Comparison of ENCODE assay signal across 26 cellular contexts in genomic region chr6:157928428-157928827, GRCh38. TPM values are rescaled to one million over a fixed set of nuclear protein-coding genes. Genes with fewer than 3 reads are reported as not detected.
DNase-seq lines count a peak whose midpoint lies in the region; ATAC-seq, FAIRE-seq and TF ChIP-seq lines count a peak whose summit lies in the region.
"Had no signal": no experiment of that assay in that cellular context is flagged by ENCODE, and none has a peak within 500 bp of the region (broad histone marks: within the 10 kb centered on the region; RNA-seq: fewer than 3 reads in every experiment).

No MANE protein-coding gene starts in this region.

- H2BK120ac ChIP-seq in H1 (replicated peaks; ENCODE audit: low read depth, low read length): no peak overlapping the region
- H2BK120ac ChIP-seq in neuronal stem cell (ENCODE audit: low read depth, low read length): no peak overlapping the region

- no peak overlapping the region for H3K27ac Mint-ChIP-seq in CD14-positive monocyte
- H3K27ac Mint-ChIP-seq: activated naive CD4-positive, alpha-beta T cell treated with anti-CD3 and anti-CD28 coated beads for 36 hours; activated T-cell treated with anti-CD3 and anti-CD28 coated beads, Interleukin-2, amount 50 U/mL, for 72 hours; B cell had no signal

- intact Hi-C loops in CD14-positive monocyte (cut with micrococcal nuclease): no loop called here

- H3K4me1 Mint-ChIP-seq in CD14-positive monocyte: peaks cover 5% of the 10 kb centered on the region
- H3K4me1 Mint-ChIP-seq: B cell had no signal

- DNase-seq in CD14-positive monocyte (ENCODE audit: low spot score) (peak; percentile 51), MV-4-11 (lab: John Stamatoyannopoulos, UW) (peak; percentile 70), H1 (ENCODE audit: low read depth in 1 of 2, low spot score in 2 of 2) (no peak), neuronal stem cell (ENCODE audit: low spot score) (no peak), HTR-8/SVneo (ENCODE audit: insufficient read length, low spot score) (no peak), H7 (no peak)
- DNase-seq: activated CD4-positive, alpha-beta T cell treated with anti-CD3 and anti-CD28 coated beads, Interleukin-2, amount 50 U/mL, for 48 hours; activated CD4-positive, CD25-positive, alpha-beta regulatory T cell treated with anti-CD3 and anti-CD28 coated beads, Interleukin-2, amount 50 U/mL, for 72 hours; activated naive CD4-positive, alpha-beta T cell treated with anti-CD3 and anti-CD28 coated beads for 36 hours; activated T-cell treated with anti-CD3 and anti-CD28 coated beads, Interleukin-2, amount 50 U/mL, for 72 hours; COR-L47; DMS53; left cardiac atrium; mucosa of descending colon; NCI-H1092 treated with DMSO at 0.1 percent for 48 hours; NCI-H187 treated with DMSO at 0.1 percent for 48 hours; NCI-H526 treated with DMSO at 0.1 percent for 48 hours; NK-92 treated with Interleukin-12 subunit alpha and Interleukin-12 subunit beta, amount 100 ng/mL, for 24 hours; pancreas; PC-3; stimulated activated naive CD4-positive, alpha-beta T cell; testis had no signal

- no peak overlapping the region for H2BK20ac ChIP-seq in H1 (ENCODE audit: low read length)

- H3K4me1 ChIP-seq in H1 (replicated peaks in 1 of 4; ENCODE audit: control insufficient read depth in 3 of 4, insufficient read depth in 4 of 4, low read length in 3 of 4) (peaks cover 0 to 8% (median 3%) of the 10 kb centered on the region in 4 experiments; a peak in 3 of 7 replicates), neuronal stem cell (ENCODE audit: control insufficient read depth in 2 of 2, insufficient read depth in 1 of 2, low read depth in 1 of 2, low read length in 2 of 2) (peaks cover 0 to 9% of the 10 kb centered on the region in 2 donors)
- H3K4me1 ChIP-seq: pancreas, testis had no signal

- H3K36me3 ChIP-seq in H1 (ENCODE audit: control insufficient read depth in 2 of 4, insufficient read depth in 4 of 4, low read length in 3 of 4): peaks cover 0 to 39% (median 26%) of the 10 kb centered on the region in 4 experiments; a peak in 7 of 8 replicates
- peaks cover 20 to 76% of the 10 kb centered on the region in 2 donors for H3K36me3 ChIP-seq in neuronal stem cell (replicated peaks in 1 of 2; ENCODE audit: control insufficient read depth in 2 of 2, insufficient read depth in 2 of 2, low read length in 2 of 2)
- peaks cover 19% of the 10 kb centered on the region for H3K36me3 ChIP-seq in H7 (replicated peaks; ENCODE audit: control insufficient read depth, insufficient read depth, low read length)

- TF ChIP-seq CTCF in CD14-positive monocyte (IDR thresholded peaks at IDR 0.05): no peak
- TF ChIP-seq CTCF in H1 (IDR thresholded peaks at IDR 0.05; ENCODE audit: control extremely low read depth in 1 of 3, insufficient read depth in 1 of 3, low read depth in 1 of 3, low read length in 3 of 3): no peak

- H3K14ac ChIP-seq in H1 (ENCODE audit: insufficient read length): no peak overlapping the region
- no peak overlapping the region for H3K14ac ChIP-seq in neuronal stem cell (ENCODE audit: low read length)

- no peak overlapping the region for H4K8ac ChIP-seq in H1 (ENCODE audit: extremely low read depth, insufficient read depth, low read length)
- H4K8ac ChIP-seq in neuronal stem cell (ENCODE audit: low read depth, low read length): peak overlapping the region; percentile 85

- 0 out of 2 replicates have a peak overlapping the region, but pooled peaks have one; percentile 32 for H2BK5ac ChIP-seq in H1 (ENCODE audit: low read depth, low read length)
- no peak overlapping the region for H2BK5ac ChIP-seq in neuronal stem cell (ENCODE audit: low read length)

- H3K4me3 ChIP-seq in H1 (ENCODE audit: extremely low read depth in 1 of 4, insufficient read depth in 2 of 4, low read depth in 3 of 4, low read length in 4 of 4) (no peak overlapping the region), neuronal stem cell (ENCODE audit: low read length in 2 of 2) (peak overlapping the region in 1 of 2 donors; percentile 31), H7 (ENCODE audit: insufficient read depth, low read depth, low read length) (no peak overlapping the region)
- H3K4me3 ChIP-seq: mucosa of descending colon, pancreas, skin epidermis, testis had no signal

- no peak overlapping the region for H2BK15ac ChIP-seq in H1 (ENCODE audit: low read length)
- H2BK15ac ChIP-seq in neuronal stem cell (ENCODE audit: low read length): no peak overlapping the region

- H3K79me1 ChIP-seq in H1 (ENCODE audit: low read depth, low read length) (no peaks in the 10 kb centered on the region), neuronal stem cell (ENCODE audit: low read depth, low read length) (no peaks in the 10 kb centered on the region)

- H4K5ac ChIP-seq in H1 (ENCODE audit: insufficient read length, low read depth, low read length): no peak overlapping the region

- H3K23me2 ChIP-seq in H1 (ENCODE audit: low read depth, low read length): no peaks in the 10 kb centered on the region

- H4K20me1 ChIP-seq in H1 (replicated peaks in 1 of 2; ENCODE audit: control insufficient read depth in 1 of 2, insufficient read depth in 2 of 2, low read length in 2 of 2): no peaks in the 10 kb centered on the region

- H3K9me3 ChIP-seq in H1 (ENCODE audit: insufficient read depth in 2 of 2, low read depth in 1 of 2, low read length in 1 of 2): no peaks in the 10 kb centered on the region
- no peaks in the 10 kb centered on the region for H3K9me3 ChIP-seq in neuronal stem cell (replicated peaks in 1 of 2; ENCODE audit: control insufficient read depth in 2 of 2, insufficient read depth in 1 of 2, low read depth in 1 of 2, low read length in 2 of 2)
- H3K9me3 ChIP-seq: mucosa of descending colon, pancreas, testis had no signal

- FAIRE-seq in H1 (lab: Jason Lieb, UNC) (no peak), HTR-8/SVneo (lab: Jason Lieb, UNC) (no peak)
- FAIRE-seq: endothelial cell of umbilical vein, pancreas had no signal

- no peak overlapping the region for H3K18ac ChIP-seq in H1 (ENCODE audit: extremely low read depth, low read length)
- H3K18ac ChIP-seq in neuronal stem cell (ENCODE audit: low read length): no peak overlapping the region

- POLR2A ChIA-PET in H1 (lab: Charles Lee; ENCODE audit: partially characterized antibody): interaction anchor here (1.5 kb wide), 1 partner anchor 15 kb away, joined by 5 read pairs; no protein-coding TSS in a partner anchor

- H3K27ac ChIP-seq in H1 (ENCODE audit: low read depth, low read length) (no peak overlapping the region), neuronal stem cell (replicated peaks; ENCODE audit: low read length) (no peak overlapping the region)
- H3K27ac ChIP-seq: pancreas, skin epidermis, testis had no signal

- H3K27me3 ChIP-seq in H1 (replicated peaks in 1 of 4; ENCODE audit: control insufficient read depth in 3 of 4, extremely low read depth in 1 of 4, insufficient read depth in 3 of 4, low read length in 3 of 4) (no peaks in the 10 kb centered on the region), neuronal stem cell (ENCODE audit: control insufficient read depth in 3 of 3, insufficient read depth in 3 of 3, low read depth in 1 of 3, low read length in 3 of 3) (no peaks in the 10 kb centered on the region), H7 (ENCODE audit: control insufficient read depth, insufficient read depth, low read length) (no peaks in the 10 kb centered on the region)
- H3K27me3 ChIP-seq: pancreas, testis had no signal

- TF ChIP-seq RAD21 in H1 (IDR thresholded peaks at IDR 0.05 in 1 of 2, conservative IDR thresholded peaks at IDR 0.05 in 1 of 2; ENCODE audit: low read depth in 2 of 2, low read length in 2 of 2): no peak

- H3K56ac ChIP-seq in H1 (replicated peaks; ENCODE audit: insufficient read length, low read depth, low read length): no peak overlapping the region

- H3K36me3 Mint-ChIP-seq in CD14-positive monocyte: peaks cover 48 to 60% of the 10 kb centered on the region in 2 donors

- no peak for TF ChIP-seq POLR2A in H1 (IDR thresholded peaks at IDR 0.05; ENCODE audit: control extremely low read depth in 1 of 2, low read depth in 2 of 2, low read length in 2 of 2)

- TF ChIP-seq EP300 in H1 (IDR thresholded peaks at IDR 0.05; ENCODE audit: borderline replicate concordance in 1 of 2, low read depth in 2 of 2, low read length in 2 of 2): no peak

- H3K23ac ChIP-seq in H1 (ENCODE audit: insufficient read length): no peak overlapping the region
- no peak overlapping the region for H3K23ac ChIP-seq in neuronal stem cell (ENCODE audit: low read depth, low read length, poor library complexity)

- no peak overlapping the region for H3K4me3 Mint-ChIP-seq in CD14-positive monocyte
- H3K4me3 Mint-ChIP-seq: activated naive CD4-positive, alpha-beta T cell treated with anti-CD3 and anti-CD28 coated beads for 36 hours; activated T-cell treated with anti-CD3 and anti-CD28 coated beads, Interleukin-2, amount 50 U/mL, for 72 hours; B cell had no signal

- ATAC-seq in GM18517 (IDR thresholded peaks at IDR 0.05; ENCODE audit: unreplicated experiment): no peak
- ATAC-seq: activated T-cell treated with anti-CD3 and anti-CD28 coated beads, Interleukin-2, amount 50 U/mL, for 72 hours; left cardiac atrium; mucosa of descending colon; pancreas; PC-3 had no signal

- H4K91ac ChIP-seq in H1 (replicated peaks; ENCODE audit: insufficient read length, low read length) (no peak overlapping the region), neuronal stem cell (ENCODE audit: low read depth, low read length, poor library complexity) (no peak overlapping the region)

- H3K4ac ChIP-seq in H1 (replicated peaks; ENCODE audit: insufficient read length, low read depth, low read length) (no peak overlapping the region), neuronal stem cell (ENCODE audit: low read length) (no peak overlapping the region)

- H3K27me3 Mint-ChIP-seq in CD14-positive monocyte (ENCODE audit: low read depth in 3 of 3): peaks cover 0 to 2% (median 1%) of the 10 kb centered on the region in 3 donors
- H3K27me3 Mint-ChIP-seq: B cell had no signal

- 90% methylated on average over 13 of the region's 13 CpGs; no CpG with 5 or more reads in 1 of the 2 experiments for WGBS in H1 (ENCODE audit: extremely low coverage in 1 of 2, insufficient coverage in 1 of 2, insufficient read length in 1 of 2, insufficient replicate concordance in 2 of 2, low coverage in 1 of 2, low lambda C conversion rate in 2 of 2, missing lambda C conversion rate in 1 of 2), 2 experiments
- WGBS in neuronal stem cell (ENCODE audit: extremely low coverage in 2 of 2, insufficient read length in 2 of 2, insufficient replicate concordance in 1 of 2), 2 donors: no CpG with 5 or more reads among the region's 13 CpGs

- H2AFZ ChIP-seq in H1 (ENCODE audit: low read length) (no peak overlapping the region), neuronal stem cell (ENCODE audit: low read length) (no peak overlapping the region)

- no peak overlapping the region for H3K9ac ChIP-seq in H1 (replicated peaks in 1 of 4; ENCODE audit: extremely low read depth in 1 of 4, low read depth in 3 of 4, low read length in 3 of 4)
- peak overlapping the region; percentile 50 for H3K9ac ChIP-seq in neuronal stem cell (ENCODE audit: low read depth, low read length, poor library complexity)

- CTCF ChIA-PET in H1 (lab: Charles Lee; ENCODE audit: partially characterized antibody): interaction anchor here (0.6 kb wide), 1 partner anchor 24 kb away, joined by 5 read pairs; no protein-coding TSS in a partner anchor

- H2BK12ac ChIP-seq in H1 (ENCODE audit: low read depth, low read length): no peak overlapping the region
- H2BK12ac ChIP-seq in neuronal stem cell (ENCODE audit: low read length): no peak overlapping the region

- no peaks in the 10 kb centered on the region for H3K9me3 Mint-ChIP-seq in CD14-positive monocyte
- H3K9me3 Mint-ChIP-seq: activated naive CD4-positive, alpha-beta T cell treated with anti-CD3 and anti-CD28 coated beads for 36 hours; activated T-cell treated with anti-CD3 and anti-CD28 coated beads, Interleukin-2, amount 50 U/mL, for 72 hours had no signal

- no peaks in the 10 kb centered on the region for H3K79me2 ChIP-seq in H1 (ENCODE audit: control insufficient read depth in 1 of 2, insufficient read depth in 2 of 2, low read length in 2 of 2)

- H3K4me2 ChIP-seq in H1 (ENCODE audit: insufficient read depth in 1 of 2, low read depth in 2 of 2, low read length in 2 of 2): no peak overlapping the region
- H3K4me2 ChIP-seq in neuronal stem cell (ENCODE audit: insufficient read depth, low read length, poor library complexity, severe bottlenecking): no peak overlapping the region

- H2AK5ac ChIP-seq in H1 (ENCODE audit: low read depth, low read length) (no peak overlapping the region), neuronal stem cell (ENCODE audit: low read depth, low read length) (no peak overlapping the region)

RNA-seq across cellular contexts. Expression of gene SYNJ2, which starts 53.2 kb away (rescaled TPM):
- polyA plus RNA-seq in CD14-positive monocyte (1 to 10 TPM in 1 of 2 donors, under 1 TPM in 1; 0.82 to 1.6 TPM), H1 (2011; rRNA removed) (3.7 TPM in 2 replicates)
- 13.5 and 13.9 TPM in 2 replicates for total RNA-seq in H1 (2021; fragmentation: NEBNext Ultra II Directional; extraction: Animal tissue kit (Norgen Biotek cat#: 25700))
- polyA plus RNA-seq in H1 (2011; cell fraction: cytosol; rRNA removed): 3.4 TPM
- polyA plus RNA-seq in H1 (2011; cell fraction: nucleus; rRNA removed): 8.0 TPM
- polyA plus RNA-seq in H1 (2012, experiment 1 of 2): 4.8 to 6.4 TPM (median 5.5 TPM) in 4 replicates
- 2.3 TPM for polyA plus RNA-seq in H1 (2012, experiment 2 of 2)
- polyA plus RNA-seq in H1 (2013, experiment 1 of 2): 6.1 TPM
- polyA plus RNA-seq in H1 (2013, experiment 2 of 2): 5.8 TPM
- 8.9 and 9.5 TPM in 2 replicates for polyA minus RNA-seq in H1 (2011; rRNA and poly(A)+ RNA removed)
- 5.3 TPM for polyA minus RNA-seq in H1 (2011; cell fraction: cytosol; rRNA and poly(A)+ RNA removed)
- 6.2 TPM for polyA minus RNA-seq in H1 (2011; cell fraction: nucleus; rRNA and poly(A)+ RNA removed)
- 1.8 TPM for polyA plus RNA-seq in neuronal stem cell (2013, experiment 1 of 2)
- 1.9 TPM for polyA plus RNA-seq in neuronal stem cell (2013, experiment 2 of 2)
- 10.7 and 15.0 TPM in 2 replicates for total RNA-seq in H7 (2014; rRNA removed; shearing (Covaris generic))

Comparison
In these comparisons a context has a peak if more than half of its experiments do, and no peak if none do; other contexts are left out.
1. DNase-seq: peak in CD14-positive monocyte (single experiment) and MV-4-11 (single experiment); none in H1 (0 of 2), neuronal stem cell (single experiment), HTR-8/SVneo (single experiment) and H7 (single experiment).